1 cellular context compared by ENCODE assay signal in the genomic region with DNA sequence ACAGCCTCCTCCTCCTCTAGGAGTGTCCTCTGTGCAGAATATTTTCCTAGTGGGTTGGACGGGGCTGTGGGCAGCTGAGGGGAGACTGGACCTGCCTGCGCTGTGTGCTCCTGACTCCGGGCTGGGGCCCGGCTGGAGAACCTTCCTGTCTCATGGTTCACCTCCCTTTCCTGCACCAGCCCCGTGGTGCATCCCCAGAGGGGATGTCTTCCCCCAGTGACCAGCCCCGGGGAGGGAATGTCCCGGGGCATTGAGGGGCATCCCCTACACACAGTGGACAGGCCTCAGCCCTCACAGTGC.
TF ChIP-seq lines count a peak whose summit lies in the region.

No MANE protein-coding gene starts in this region.

TF ChIP-seq in IMR-90, 13 proteins besides CTCF, POLR2A, EP300 and RAD21 (continued from another document):
- TF ChIP-seq RFX5 (IDR thresholded peaks at IDR 0.05; ENCODE audit: low read depth, low read length): no peak
- no peak for TF ChIP-seq NFE2L2 (IDR thresholded peaks at IDR 0.05; ENCODE audit: low read depth, low read length)
- TF ChIP-seq CHD1 (IDR thresholded peaks at IDR 0.05; ENCODE audit: low read depth, low read length): no peak
- TF ChIP-seq, protein P1, sequence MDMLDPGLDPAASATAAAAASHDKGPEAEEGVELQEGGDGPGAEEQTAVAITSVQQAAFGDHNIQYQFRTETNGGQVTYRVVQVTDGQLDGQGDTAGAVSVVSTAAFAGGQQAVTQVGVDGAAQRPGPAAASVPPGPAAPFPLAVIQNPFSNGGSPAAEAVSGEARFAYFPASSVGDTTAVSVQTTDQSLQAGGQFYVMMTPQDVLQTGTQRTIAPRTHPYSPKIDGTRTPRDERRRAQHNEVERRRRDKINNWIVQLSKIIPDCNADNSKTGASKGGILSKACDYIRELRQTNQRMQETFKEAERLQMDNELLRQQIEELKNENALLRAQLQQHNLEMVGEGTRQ (IDR thresholded peaks at IDR 0.05; ENCODE audit: low read depth, low read length): no peak
